34 cellular contexts compared by ENCODE assay signal in genomic region chr2:34110392-34110791, GRCh38.
"Had no signal": no experiment of that assay in that cellular context is flagged by ENCODE, and none has a peak within 500 bp of the region (broad histone marks: within the 10 kb centered on the region; RNA-seq: fewer than 3 reads in every experiment).

No MANE protein-coding gene starts in this region.

- H3K4me1 ChIP-seq: adrenal gland, ascending aorta, body of pancreas, breast epithelium had no signal

- H3K27ac ChIP-seq: adrenal gland, ascending aorta, body of pancreas, brain microvascular endothelial cell, breast epithelium, cardiac muscle cell had no signal

- H3K27me3 ChIP-seq: adrenal gland, ascending aorta, body of pancreas, brain microvascular endothelial cell, breast epithelium, cardiac muscle cell had no signal

- DNase-seq: activated effector memory CD4-positive, alpha-beta T cell treated with anti-CD3 and anti-CD28 coated beads, Interleukin-2, amount 50 U/mL, for 16 hours; activated effector memory CD4-positive, alpha-beta T cell treated with Interleukin-2 at 50 U/mL for 16 hours; activated gamma-delta T cell; activated gamma-delta T cell treated with Interleukin-2 at 50 U/mL for 16 hours; activated naive CD4-positive, alpha-beta T cell; activated naive CD4-positive, alpha-beta T cell treated with anti-CD3 and anti-CD28 coated beads for 36 hours; activated naive CD4-positive, alpha-beta T cell treated with anti-CD3 and anti-CD28 coated beads, Interleukin-2, amount 10 ng/mL, durations not matched to agents 7 days and 5 days; activated naive CD4-positive, alpha-beta T cell treated with anti-CD3 and anti-CD28 coated beads, Interleukin-2, amount 50 U/mL, for 16 hours; activated naive CD4-positive, alpha-beta T cell treated with Interleukin-2 at 50 U/mL for 16 hours; activated naive CD8-positive, alpha-beta T cell treated with anti-CD3 and anti-CD28 coated beads for 36 hours; activated naive CD8-positive, alpha-beta T cell treated with anti-CD3 and anti-CD28 coated beads, Interleukin-2, amount 10 ng/mL, durations not matched to agents 7 days and 5 days; activated naive CD8-positive, alpha-beta T cell treated with anti-CD3 and anti-CD28 coated beads, Interleukin-2, amount 50 U/mL, for 24 hours; activated T-cell treated with anti-CD3 and anti-CD28 coated beads, Interleukin-2, amount 50 U/mL, for 1 hour; activated T-cell treated with anti-CD3 and anti-CD28 coated beads, Interleukin-2, amount 50 U/mL, for 24 hours; activated T-cell treated with anti-CD3 and anti-CD28 coated beads, Interleukin-2, amount 50 U/mL, for 4 hours; activated T-cell treated with anti-CD3 and anti-CD28 coated beads, Interleukin-2, amount 50 U/mL, for 48 hours; activated T-cell treated with anti-CD3 and anti-CD28 coated beads, Interleukin-2, amount 50 U/mL, for 72 hours; adrenal gland; amniotic stem cell; amygdala; anterior cingulate cortex; aorta; body of pancreas; brain microvascular endothelial cell; caudate nucleus; central memory CD4-positive, alpha-beta T cell; cerebellar nuclear complex had no signal

- H3K4me3 ChIP-seq: adrenal gland, ascending aorta, body of pancreas, breast epithelium, cardiac muscle cell had no signal

- FAIRE-seq: astrocyte, bronchial epithelial cell had no signal

- H3K36me3 ChIP-seq: adrenal gland, ascending aorta, brain microvascular endothelial cell, breast epithelium, cardiac muscle cell had no signal

- H3K9me3 ChIP-seq: adrenal gland, ascending aorta, body of pancreas, breast epithelium had no signal

- ATAC-seq: activated naive CD4-positive, alpha-beta T cell treated with anti-CD3 and anti-CD28 coated beads, Interleukin-2, amount 50 U/mL, for 72 hours; activated naive CD8-positive, alpha-beta T cell treated with anti-CD3 and anti-CD28 coated beads, Interleukin-2, amount 50 U/mL, for 24 hours; activated T-cell treated with anti-CD3 and anti-CD28 coated beads, Interleukin-2, amount 50 U/mL, for 4 hours; activated T-cell treated with anti-CD3 and anti-CD28 coated beads, Interleukin-2, amount 50 U/mL, for 72 hours; activated T-helper 17 cell treated with anti-CD3 and anti-CD28 coated beads, Interleukin-2, amount 50 U/mL, for 72 hours; body of pancreas had no signal
